8 cellular contexts compared by ENCODE assay signal in genomic region chr6:143513410-143513809, GRCh38. TPM values are rescaled to one million over a fixed set of nuclear protein-coding genes. Genes with fewer than 3 reads are reported as not detected.
DNase-seq lines count a peak whose midpoint lies in the region; ATAC-seq and TF ChIP-seq lines count a peak whose summit lies in the region.

No MANE protein-coding gene starts in this region.

- no peak overlapping the region for H3K4me3 ChIP-seq in Karpas-422 (ENCODE audit: low read length)

- no peaks in the 10 kb centered on the region for H3K4me1 ChIP-seq in Karpas-422 (ENCODE audit: low read length)

- no peaks in the 10 kb centered on the region for H3K9me3 ChIP-seq in Karpas-422 (ENCODE audit: low read length)

- H3K9ac ChIP-seq in Karpas-422 (ENCODE audit: low read length) = no peak overlapping the region

- H3K36me3 ChIP-seq in Karpas-422 (ENCODE audit: insufficient read depth, low read length) = no peaks in the 10 kb centered on the region

- no peak overlapping the region for H2AFZ ChIP-seq in Karpas-422 (ENCODE audit: low read length)

- no peaks in the 10 kb centered on the region for H3K79me2 ChIP-seq in Karpas-422 (ENCODE audit: low read length)

- H4K20me1 ChIP-seq in Karpas-422 (ENCODE audit: insufficient read depth, low read depth, low read length) = no peaks in the 10 kb centered on the region

- no peak overlapping the region for H3K4me2 ChIP-seq in Karpas-422 (ENCODE audit: low read depth, low read length, poor library complexity, severe bottlenecking)

- 0 out of 2 replicates have a peak, but pooled peaks have one; percentile 25 for TF ChIP-seq CTCF in VCaP (conservative IDR thresholded peaks at IDR 0.05)

- ATAC-seq in stimulated activated naive CD8-positive, alpha-beta T cell treated with anti-CD3 and anti-CD28 coated beads, Interleukin-15, Interleukin-2, amounts not matched to agents 100 U/mL and 50 U/mL, for 24 hours = no peak
- ATAC-seq in HG03135 (IDR thresholded peaks at IDR 0.05; ENCODE audit: unreplicated experiment) (no peak), HG02852 (IDR thresholded peaks at IDR 0.05; ENCODE audit: unreplicated experiment) (no peak)

- no peaks in the 10 kb centered on the region for H3K27me3 ChIP-seq in Karpas-422 (ENCODE audit: low read length)

- H3K27ac ChIP-seq in Karpas-422 (ENCODE audit: low read length) (no peak overlapping the region), VCaP (no peak overlapping the region)

- no peak for TF ChIP-seq POLR2A in erythroblast (IDR thresholded peaks at IDR 0.05; ENCODE audit: low read length)

- H3K9me2 ChIP-seq in Karpas-422 (replicated peaks; ENCODE audit: insufficient read depth, low read length) = no peaks in the 10 kb centered on the region

- DNase-seq in SKM-1 treated with dmso at 0.1 percent for 144 hours (lab: John Stamatoyannopoulos, UW; ENCODE audit: unreplicated experiment) = peak; percentile 28
- no peak for DNase-seq in SKM-1 (lab: John Stamatoyannopoulos, UW; ENCODE audit: unreplicated experiment)
- DNase-seq in Karpas-422 = peak; percentile 59
- peak; percentile 49 to 55 for DNase-seq in erythroblast (lab: John Stamatoyannopoulos, UW)
- peak; percentile 54 for DNase-seq in stimulated activated naive CD8-positive, alpha-beta T cell treated with anti-CD3 and anti-CD28 coated beads, Interleukin-15, Interleukin-2, amounts not matched to agents 100 U/mL and 50 U/mL, for 24 hours

RNA-seq across cellular contexts. Expression of gene FUCA2, which starts 1.9 kb away (rescaled TPM):
- not detected in 2 replicates for total RNA-seq in Karpas-422 (2014; rRNA removed; shearing (Covaris generic); ENCODE audit: low replicate concordance)
